Comparison of ENCODE assay signal across 1 cellular context in genomic region chr7:138668197-138668596, GRCh38.
TF ChIP-seq lines count a peak whose summit lies in the region.

No MANE protein-coding gene starts in this region.

TF ChIP-seq in H1, 55 proteins besides CTCF, POLR2A, EP300 and RAD21:
- TF ChIP-seq, protein P1, sequence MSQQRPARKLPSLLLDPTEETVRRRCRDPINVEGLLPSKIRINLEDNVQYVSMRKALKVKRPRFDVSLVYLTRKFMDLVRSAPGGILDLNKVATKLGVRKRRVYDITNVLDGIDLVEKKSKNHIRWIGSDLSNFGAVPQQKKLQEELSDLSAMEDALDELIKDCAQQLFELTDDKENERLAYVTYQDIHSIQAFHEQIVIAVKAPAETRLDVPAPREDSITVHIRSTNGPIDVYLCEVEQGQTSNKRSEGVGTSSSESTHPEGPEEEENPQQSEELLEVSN (IDR thresholded peaks at IDR 0.05), result no peak
- TF ChIP-seq CREB1 (IDR thresholded peaks at IDR 0.05), result no peak
- TF ChIP-seq RNF2 (IDR thresholded peaks at IDR 0.05; ENCODE audit: borderline replicate concordance, low read depth, low read length, missing control alignments, poor library complexity, severe bottlenecking), result no peak
- TF ChIP-seq YY1 (IDR thresholded peaks at IDR 0.05; ENCODE audit: low read depth, low read length), result no peak
- no peak for TF ChIP-seq KDM5A (IDR thresholded peaks at IDR 0.05; ENCODE audit: low read length)
- TF ChIP-seq NANOG (IDR thresholded peaks at IDR 0.05; ENCODE audit: insufficient read depth, low read depth, low read length, poor library complexity, severe bottlenecking), result no peak
- TF ChIP-seq ASH2L (IDR thresholded peaks at IDR 0.05; ENCODE audit: low read length), result no peak
- no peak for TF ChIP-seq KDM4A (IDR thresholded peaks at IDR 0.05; ENCODE audit: low read depth, low read length, severe bottlenecking)
- no peak for TF ChIP-seq TBP (IDR thresholded peaks at IDR 0.05; ENCODE audit: low read depth, low read length)
- no peak for TF ChIP-seq MAX (IDR thresholded peaks at IDR 0.05)
- TF ChIP-seq HDAC2 (IDR thresholded peaks at IDR 0.05; ENCODE audit: borderline replicate concordance in 1 of 2, low read depth in 2 of 2, low read length in 2 of 2), result no peak
- TF ChIP-seq CTBP2 (IDR thresholded peaks at IDR 0.05; ENCODE audit: borderline replicate concordance, insufficient read depth, insufficient read length, low read length), result no peak
- peak; percentile 41; the same call in 1 of the 2 replicates for TF ChIP-seq SP1 (IDR thresholded peaks at IDR 0.05; ENCODE audit: low read depth, low read length)
- no peak for TF ChIP-seq BACH1 (IDR thresholded peaks at IDR 0.05; ENCODE audit: low read length)
- no peak for TF ChIP-seq RXRA (IDR thresholded peaks at IDR 0.05; ENCODE audit: insufficient read depth, low read depth, low read length)
- no peak for TF ChIP-seq USF2 (IDR thresholded peaks at IDR 0.05; ENCODE audit: low read length)
- TF ChIP-seq CEBPB (IDR thresholded peaks at IDR 0.05; ENCODE audit: low read depth, low read length), result peak; percentile 77
- TF ChIP-seq POU5F1 (IDR thresholded peaks at IDR 0.05; ENCODE audit: low read depth, low read length), result peak; percentile 76
- TF ChIP-seq TEAD4 (IDR thresholded peaks at IDR 0.05; ENCODE audit: low read depth, low read length), result peak; percentile 59; the same call in 1 of the 2 replicates
- no peak for TF ChIP-seq ZNF274 (IDR thresholded peaks at IDR 0.05; ENCODE audit: borderline replicate concordance, extremely low read depth, low read length)
- TF ChIP-seq CBX5 (IDR thresholded peaks at IDR 0.05; ENCODE audit: low read depth, low read length), result no peak
